17 cellular contexts compared by ENCODE assay signal in genomic region chr2:191629001-191629453, GRCh38. TPM values are rescaled to one million over a fixed set of nuclear protein-coding genes. Genes with fewer than 3 reads are reported as not detected.
DNase-seq lines count a peak whose midpoint lies in the region; ATAC-seq, FAIRE-seq and TF ChIP-seq lines count a peak whose summit lies in the region.
"Had no signal": no experiment of that assay in that cellular context is flagged by ENCODE, and none has a peak within 500 bp of the region (broad histone marks: within the 10 kb centered on the region; RNA-seq: fewer than 3 reads in every experiment).

No MANE protein-coding gene starts in this region.

- peak overlapping the region; percentile 82 to 90 for H3K27ac Mint-ChIP-seq in T-cell
- H3K27ac Mint-ChIP-seq: dendritic cell treated with granulocyte-macrophage colony-stimulating factor and Interleukin-4, amounts not matched to agents 40 ng/mL and 50 ng/mL, for 4 days had no signal

- H3K9me3 Mint-ChIP-seq in T-cell, result no peaks in the 10 kb centered on the region
- H3K9me3 Mint-ChIP-seq: dendritic cell treated with granulocyte-macrophage colony-stimulating factor and Interleukin-4, amounts not matched to agents 40 ng/mL and 50 ng/mL, for 4 days had no signal

- CTCF ChIA-PET in T-cell (lab: Charles Lee), result interaction anchor here (0.6 to 2.3 kb wide), 6 partner anchors 10 to 779 kb away, joined by 3 to 8 read pairs (median 5); no protein-coding TSS in a partner anchor

- peak; percentile 14 for DNase-seq in stimulated activated CD4-positive, alpha-beta T cell treated with anti-CD3 and anti-CD28 coated beads, Interleukin-4, amount 100 ng/mL, for 1 hour
- DNase-seq in stimulated activated CD4-positive, alpha-beta T cell treated with anti-CD3 and anti-CD28 coated beads, Interleukin-4, amount 100 ng/mL, for 24 hours, result no peak
- DNase-seq in T-cell, result peak in 2 of 34 experiments; percentile 2 to 6
- no peak for DNase-seq in NCI-H1436 treated with DMSO at 0.1 percent for 48 hours (lab: John Stamatoyannopoulos, UW)
- no peak for DNase-seq in coronary artery (ENCODE audit: low spot score)
- no peak for DNase-seq in NOMO-1 (lab: John Stamatoyannopoulos, UW; ENCODE audit: unreplicated experiment in 2 of 2)
- no peak for DNase-seq in frontal cortex (ENCODE audit: low spot score in 2 of 2)
- DNase-seq: activated CD8-positive, alpha-beta memory T cell treated with anti-CD3 and anti-CD28 coated beads, Interleukin-2, amount 50 U/mL, for 4 hours; amniotic stem cell; hypothalamus; left ventricle myocardium superior; retina had no signal

- no peak for FAIRE-seq in frontal cortex (lab: Jason Lieb, UNC)
- FAIRE-seq: H1 had no signal

- POLR2A ChIA-PET in T-cell (lab: Charles Lee), result interaction anchor here (0.5 to 1.6 kb wide), 5 partner anchors 9 to 49 kb away, joined by 3 to 14 read pairs (median 10); partner anchors contain the start of gene NABP1 (in 1 of the 2)

- no peak overlapping the region for H3K27ac ChIP-seq in coronary artery
- H3K27ac ChIP-seq: tibial nerve had no signal

- H3K4me3 Mint-ChIP-seq in T-cell, result peak overlapping the region; percentile 50 to 65 (median 60)
- H3K4me3 Mint-ChIP-seq: dendritic cell treated with granulocyte-macrophage colony-stimulating factor and Interleukin-4, amounts not matched to agents 40 ng/mL and 50 ng/mL, for 4 days; natural killer cell treated with Interleukin-12 subunit alpha and Interleukin-12 subunit beta and Interleukin-15 and Interleukin-18, amount 100 ng/mL, for 72 hours had no signal

- no peaks in the 10 kb centered on the region for H3K36me3 Mint-ChIP-seq in T-cell

- H3K4me1 Mint-ChIP-seq in T-cell, result peaks cover 42 to 65% (median 46%) of the 10 kb centered on the region in 3 donors

- H3K27me3 Mint-ChIP-seq in T-cell, result no peaks in the 10 kb centered on the region

- ATAC-seq in GM21619 (IDR thresholded peaks at IDR 0.05; ENCODE audit: unreplicated experiment), result peak; percentile 51
- ATAC-seq in T-cell (replicated peaks in 1 of 4), result peak; percentile 43 to 57 (median 50)
- ATAC-seq: left ventricle myocardium superior; natural killer cell treated with Interleukin-12 subunit alpha and Interleukin-12 subunit beta and Interleukin-15 and Interleukin-18, amount 100 ng/mL, for 72 hours had no signal

- H3K4me3 ChIP-seq in coronary artery, result no peak overlapping the region
- H3K4me3 ChIP-seq: tibial nerve had no signal

- no peak for TF ChIP-seq CTCF in coronary artery (IDR thresholded peaks at IDR 0.05)

RNA-seq across cellular contexts. Expression of gene NABP1, which starts 48.9 kb away (rescaled TPM):
- total RNA-seq in T-cell, result 10 to 100 TPM; 39.0 to 67.6 (median 51.3) TPM
- 3.3 TPM for total RNA-seq in frontal cortex
